25 cellular contexts compared by ENCODE assay signal in the genomic region with DNA sequence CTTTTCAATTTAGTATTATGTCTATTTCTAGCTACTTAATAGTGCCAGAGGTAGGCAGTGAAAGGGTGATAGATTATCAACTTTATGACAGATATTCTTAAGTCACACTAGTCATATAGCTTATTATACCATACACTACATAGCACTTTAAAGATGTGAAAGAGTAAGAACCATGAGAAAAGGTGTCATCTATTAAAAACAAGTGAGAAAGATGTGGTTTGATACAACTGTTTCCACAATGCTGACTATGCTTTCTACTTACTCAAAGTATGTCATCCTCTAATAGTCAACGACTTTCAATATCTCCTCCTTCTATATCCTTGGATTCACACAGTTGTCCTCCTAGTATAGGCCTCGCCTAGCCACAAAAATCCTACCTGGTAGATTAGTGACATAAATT.
DNase-seq lines count a peak whose midpoint lies in the region; ATAC-seq, FAIRE-seq and TF ChIP-seq lines count a peak whose summit lies in the region.
"Had no signal": no experiment of that assay in that cellular context is flagged by ENCODE, and none has a peak within 500 bp of the region (broad histone marks: within the 10 kb centered on the region; RNA-seq: fewer than 3 reads in every experiment).

No MANE protein-coding gene starts in this region.

- no peaks in the 10 kb centered on the region for H3K9me3 Mint-ChIP-seq in central memory CD8-positive, alpha-beta T cell
- H3K9me3 Mint-ChIP-seq in immature natural killer cell: peaks cover 0 to 2% (median 0%) of the 10 kb centered on the region in 6 donors
- no peaks in the 10 kb centered on the region for H3K9me3 Mint-ChIP-seq in activated T-helper 2 cell treated with anti-CD3 and anti-CD28 coated beads, Interferon-gamma antibody, Interleukin-2, Interleukin-4, amounts not matched to agents 10 μg/mL and 5 μg/mL and 100 μg/mL, durations not matched to agents 14 hours and 24 hours and 36 hours
- H3K9me3 Mint-ChIP-seq: CD8-positive, alpha-beta T cell had no signal

- H3K4me2 ChIP-seq in HepG2 (ENCODE audit: low read depth, low read length): no peak overlapping the region
- H3K4me2 ChIP-seq: BLaER1 had no signal

- H3K4me1 ChIP-seq in HepG2 (ENCODE audit: insufficient read depth, low read length) (peaks cover 9% of the 10 kb centered on the region; the same call in 1 of the 2 replicates), right lobe of liver (no peaks in the 10 kb centered on the region)
- H3K4me1 ChIP-seq: BLaER1, Caco-2 had no signal

- TF ChIP-seq CTCF in HepG2 (CRISPR knock-in tag; IDR thresholded peaks at IDR 0.05) (no peak), right lobe of liver (IDR thresholded peaks at IDR 0.05) (no peak)

- H4K20me1 ChIP-seq in HepG2 (ENCODE audit: insufficient read depth, low read length): no peaks in the 10 kb centered on the region
- H4K20me1 ChIP-seq: BLaER1 had no signal

- DNase-seq in HepG2 (ENCODE audit: low spot score): no peak
- DNase-seq in right lobe of liver: no peak
- DNase-seq in central memory CD8-positive, alpha-beta T cell (ENCODE audit: low spot score in 2 of 2): no peak
- peak; percentile 3 to 12 (median 3) for DNase-seq in immature natural killer cell
- no peak for DNase-seq in activated T-helper 2 cell treated with anti-CD3 and anti-CD28 coated beads, Interferon-gamma antibody, Interleukin-2, Interleukin-4, amounts not matched to agents 10 μg/mL and 5 μg/mL and 100 μg/mL, durations not matched to agents 14 hours and 24 hours and 36 hours (ENCODE audit: low spot score)
- DNase-seq in NCI-H82 treated with DMSO at 0.1 percent for 48 hours (lab: John Stamatoyannopoulos, UW; ENCODE audit: unreplicated experiment): no peak
- DNase-seq in HUDEP-2 (lab: John Stamatoyannopoulos, UW; ENCODE audit: unreplicated experiment in 76 of 76): no peak
- DNase-seq: Caco-2; CD4-positive, CD25-positive, alpha-beta regulatory T cell; CD8-positive, alpha-beta T cell; DMS 273 treated with DMSO at 0.1 percent for 48 hours; DMS79; EL; GDM1; GM23248; H7; HCEC 1CT had no signal

- no peaks in the 10 kb centered on the region for H3K27me3 Mint-ChIP-seq in central memory CD8-positive, alpha-beta T cell
- peaks cover 0 to 3% (median 2%) of the 10 kb centered on the region in 3 donors for H3K27me3 Mint-ChIP-seq in immature natural killer cell (ENCODE audit: low read depth in 3 of 3)
- H3K27me3 Mint-ChIP-seq in activated T-helper 2 cell treated with anti-CD3 and anti-CD28 coated beads, Interferon-gamma antibody, Interleukin-2, Interleukin-4, amounts not matched to agents 10 μg/mL and 5 μg/mL and 100 μg/mL, durations not matched to agents 14 hours and 24 hours and 36 hours (ENCODE audit: low read depth): no peaks in the 10 kb centered on the region
- H3K27me3 Mint-ChIP-seq: B cell; CD4-positive, CD25-positive, alpha-beta regulatory T cell had no signal

- CTCF ChIA-PET in HepG2 (lab: Yijun Ruan, JAX; ENCODE audit: low intra/inter-chr PET ratio, low total read pairs): no interaction called here

- POLR2A ChIA-PET in HepG2 (lab: Yijun Ruan, JAX): interaction anchor here (2.0 kb wide), 1 partner anchor 293 kb away, joined by 4 read pairs; the partner anchor contains the start of gene MARCHF7

- intact Hi-C loops in HepG2 (cut with micrococcal nuclease; ENCODE audit: unreplicated experiment): no loop called here
- intact Hi-C loops in right lobe of liver (cut with DNase I): no loop called here
- intact Hi-C loops in activated T-helper 2 cell treated with anti-CD3 and anti-CD28 coated beads, Interferon-gamma antibody, Interleukin-2, Interleukin-4, amounts not matched to agents 10 μg/mL and 5 μg/mL and 100 μg/mL, durations not matched to agents 14 hours and 24 hours and 36 hours (cut with micrococcal nuclease): no loop called here

- H3K4me1 Mint-ChIP-seq in central memory CD8-positive, alpha-beta T cell: peaks cover 15% of the 10 kb centered on the region
- H3K4me1 Mint-ChIP-seq in immature natural killer cell: peaks cover 13 to 21% of the 10 kb centered on the region in 2 donors
- no peaks in the 10 kb centered on the region for H3K4me1 Mint-ChIP-seq in activated T-helper 2 cell treated with anti-CD3 and anti-CD28 coated beads, Interferon-gamma antibody, Interleukin-2, Interleukin-4, amounts not matched to agents 10 μg/mL and 5 μg/mL and 100 μg/mL, durations not matched to agents 14 hours and 24 hours and 36 hours (ENCODE audit: low read depth)
- H3K4me1 Mint-ChIP-seq: B cell; CD4-positive, CD25-positive, alpha-beta regulatory T cell had no signal

- no peak for TF ChIP-seq RAD21 in HepG2 (CRISPR knock-in tag; IDR thresholded peaks at IDR 0.05)

- whole genome bisulfite sequencing in HepG2 (ENCODE audit: low lambda C conversion rate): 79% methylated on average over 2 of the region's 2 CpGs
- WGBS in right lobe of liver (ENCODE audit: insufficient coverage, low coverage, low lambda C conversion rate, missing lambda C conversion rate): 89% methylated on average over 2 of the region's 2 CpGs

- BruUV-seq in HepG2 (replicated peaks; lab: Mats Ljungman, UMichigan): no TSS peak

- TF ChIP-seq POLR2A in HepG2 (IDR thresholded peaks at IDR 0.05; ENCODE audit: insufficient read depth in 1 of 2, low read depth in 2 of 2, low read length in 2 of 2) (no peak), right lobe of liver (IDR thresholded peaks at IDR 0.05) (no peak)

- FAIRE-seq in HepG2 (lab: Jason Lieb, UNC): no peak
- FAIRE-seq: A204.1, GM12878, GM19239, H1 had no signal

- ATAC-seq in HepG2 (no peak), right lobe of liver (no peak)
- peak; percentile 36 for ATAC-seq in central memory CD8-positive, alpha-beta T cell (replicated peaks; ENCODE audit: extremely low read depth, poor library complexity, severe bottlenecking)
- ATAC-seq: CD8-positive, alpha-beta T cell; GM12878 had no signal

- no peak overlapping the region for H3K9ac ChIP-seq in HepG2 (ENCODE audit: insufficient read depth, low read depth, low read length)
- H3K9ac ChIP-seq: BLaER1, GM23248 had no signal

- H3K36me3 ChIP-seq in HepG2 (replicated peaks in 1 of 2; ENCODE audit: control insufficient read depth in 1 of 2, insufficient read depth in 2 of 2, low read length in 2 of 2) (no peaks in the 10 kb centered on the region), right lobe of liver (no peaks in the 10 kb centered on the region)

- H3K27me3 ChIP-seq in HepG2 (ENCODE audit: control insufficient read depth in 1 of 2, insufficient read depth in 2 of 2, low read length in 2 of 2) (no peaks in the 10 kb centered on the region), right lobe of liver (no peaks in the 10 kb centered on the region)
- H3K27me3 ChIP-seq: BLaER1 had no signal

- no peak overlapping the region for H3K4me3 Mint-ChIP-seq in central memory CD8-positive, alpha-beta T cell
- H3K4me3 Mint-ChIP-seq in immature natural killer cell: peak overlapping the region in 3 of 5 donors; percentile 15 to 53 (median 28)
- H3K4me3 Mint-ChIP-seq in activated T-helper 2 cell treated with anti-CD3 and anti-CD28 coated beads, Interferon-gamma antibody, Interleukin-2, Interleukin-4, amounts not matched to agents 10 μg/mL and 5 μg/mL and 100 μg/mL, durations not matched to agents 14 hours and 24 hours and 36 hours (ENCODE audit: low read depth): no peak overlapping the region
- H3K4me3 Mint-ChIP-seq: B cell; CD4-positive, CD25-positive, alpha-beta regulatory T cell; CD8-positive, alpha-beta T cell had no signal

- no peak overlapping the region for H3K27ac ChIP-seq in HepG2 (ENCODE audit: extremely low read length, insufficient read depth, low read length)
- no peak overlapping the region for H3K27ac ChIP-seq in right lobe of liver
- H3K27ac ChIP-seq: 22Rv1, BLaER1, C4-2B, GM23248 had no signal

- no peaks in the 10 kb centered on the region for H3K9me3 ChIP-seq in HepG2 (ENCODE audit: low read length)
- H3K9me3 ChIP-seq in right lobe of liver: no peaks in the 10 kb centered on the region
- H3K9me3 ChIP-seq: BLaER1 had no signal

- no peak overlapping the region for H3K27ac Mint-ChIP-seq in central memory CD8-positive, alpha-beta T cell (ENCODE audit: low read depth)
- H3K27ac Mint-ChIP-seq in immature natural killer cell: peak overlapping the region in 3 of 6 donors; percentile 23 to 62 (median 28)
- no peak overlapping the region for H3K27ac Mint-ChIP-seq in activated T-helper 2 cell treated with anti-CD3 and anti-CD28 coated beads, Interferon-gamma antibody, Interleukin-2, Interleukin-4, amounts not matched to agents 10 μg/mL and 5 μg/mL and 100 μg/mL, durations not matched to agents 14 hours and 24 hours and 36 hours
- H3K27ac Mint-ChIP-seq: B cell; CD4-positive, CD25-positive, alpha-beta regulatory T cell; CD8-positive, alpha-beta T cell had no signal

- peaks cover 4% of the 10 kb centered on the region for H3K36me3 Mint-ChIP-seq in central memory CD8-positive, alpha-beta T cell (ENCODE audit: insufficient read depth)
- H3K36me3 Mint-ChIP-seq in immature natural killer cell: peaks cover 14 to 31% (median 22%) of the 10 kb centered on the region in 3 donors
- no peaks in the 10 kb centered on the region for H3K36me3 Mint-ChIP-seq in activated T-helper 2 cell treated with anti-CD3 and anti-CD28 coated beads, Interferon-gamma antibody, Interleukin-2, Interleukin-4, amounts not matched to agents 10 μg/mL and 5 μg/mL and 100 μg/mL, durations not matched to agents 14 hours and 24 hours and 36 hours (ENCODE audit: low read depth)

- H2AFZ ChIP-seq in HepG2 (ENCODE audit: low read length): no peak overlapping the region
- H2AFZ ChIP-seq: GM23248 had no signal

- H3K4me3 ChIP-seq in HepG2 (replicated peaks in 1 of 3; ENCODE audit: insufficient read depth in 1 of 3, low read depth in 2 of 3, low read length in 3 of 3) (no peak overlapping the region), right lobe of liver (no peak overlapping the region)
- H3K4me3 ChIP-seq: BLaER1, GM12878, GM23248 had no signal

- in situ Hi-C loops in HepG2 (cut with HindIII; ENCODE audit: extremely low pct_ligation_motif_present, low pct_unique_long_range_greater_than_20kb): no loop called here

- H3K79me2 ChIP-seq in HepG2 (ENCODE audit: insufficient read depth, low read length): no peaks in the 10 kb centered on the region

- no peak for TF ChIP-seq EP300 in HepG2 (IDR thresholded peaks at IDR 0.05; ENCODE audit: low read depth in 2 of 2, low read length in 2 of 2)
- TF ChIP-seq EP300 in HepG2 (CRISPR knock-in tag; IDR thresholded peaks at IDR 0.05; ENCODE audit: borderline replicate concordance): no peak

Comparison
In these comparisons a context has a peak if more than half of its experiments do, and no peak if none do; other contexts are left out.
1. DNase-seq: peak in immature natural killer cell (3 of 3); none in HepG2 (single experiment), right lobe of liver (0 of 3), central memory CD8-positive, alpha-beta T cell (0 of 2), activated T-helper 2 cell treated with anti-CD3 and anti-CD28 coated beads, Interferon-gamma antibody, Interleukin-2, Interleukin-4, amounts not matched to agents 10 μg/mL and 5 μg/mL and 100 μg/mL, durations not matched to agents 14 hours and 24 hours and 36 hours (single experiment), NCI-H82 treated with DMSO at 0.1 percent for 48 hours (single experiment) and HUDEP-2 (0 of 76).
2. H3K4me3 Mint-ChIP-seq: peak in immature natural killer cell (3 of 5); none in central memory CD8-positive, alpha-beta T cell (single experiment) and activated T-helper 2 cell treated with anti-CD3 and anti-CD28 coated beads, Interferon-gamma antibody, Interleukin-2, Interleukin-4, amounts not matched to agents 10 μg/mL and 5 μg/mL and 100 μg/mL, durations not matched to agents 14 hours and 24 hours and 36 hours (single experiment).